ENCODE assay signal across 19 cellular contexts in the genomic region with DNA sequence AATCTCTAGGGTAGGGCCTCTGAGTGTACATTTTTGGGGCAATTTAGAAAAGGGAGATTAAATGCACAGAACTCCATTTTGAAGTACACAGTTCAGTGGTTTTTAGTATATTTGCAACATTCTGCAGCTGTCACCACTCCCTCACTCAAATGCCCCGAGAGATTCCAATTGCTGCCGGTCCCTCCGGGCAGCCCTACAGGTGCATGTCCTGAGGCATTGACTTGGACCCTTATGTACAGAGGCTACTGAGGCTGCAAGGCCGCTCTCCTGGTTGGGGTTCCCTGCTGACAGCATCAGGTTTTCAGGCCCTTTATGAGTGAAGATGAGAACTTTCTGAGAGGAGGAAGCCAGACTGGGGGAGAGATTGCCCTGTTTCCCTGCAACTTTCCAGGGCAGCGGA. TPM values are rescaled to one million over a fixed set of nuclear protein-coding genes. Genes with fewer than 3 reads are reported as not detected.
"Had no signal": no experiment of that assay in that cellular context is flagged by ENCODE, and none has a peak within 500 bp of the region (broad histone marks: within the 10 kb centered on the region; RNA-seq: fewer than 3 reads in every experiment).

No MANE protein-coding gene starts in this region.

- ATAC-seq: activated CD4-positive, alpha-beta T cell treated with anti-CD3 and anti-CD28 coated beads for 36 hours; activated CD8-positive, alpha-beta memory T cell treated with anti-CD3 and anti-CD28 coated beads, Interleukin-2, amount 10 ng/mL, durations not matched to agents 7 days and 5 days; activated T-helper 17 cell treated with anti-CD3 and anti-CD28 coated beads, Interleukin-2, amount 50 U/mL, for 72 hours; gastroesophageal sphincter; naive thymus-derived CD4-positive, alpha-beta T cell; stimulated activated naive CD8-positive, alpha-beta T cell treated with anti-CD3 and anti-CD28 coated beads, Interleukin-15, Interleukin-2, amounts not matched to agents 100 U/mL and 50 U/mL, for 24 hours had no signal

- H3K36me3 ChIP-seq: gastroesophageal sphincter, left ventricle myocardium inferior, suprapubic skin had no signal

- DNase-seq: activated CD4-positive, alpha-beta memory T cell treated with anti-CD3 and anti-CD28 coated beads for 36 hours; activated CD4-positive, alpha-beta T cell treated with anti-CD3 and anti-CD28 coated beads for 36 hours; activated CD8-positive, alpha-beta memory T cell treated with anti-CD3 and anti-CD28 coated beads, Interleukin-2, amount 10 ng/mL, durations not matched to agents 7 days and 5 days; activated naive CD4-positive, alpha-beta T cell; activated naive CD8-positive, alpha-beta T cell treated with anti-CD3 and anti-CD28 coated beads, Interleukin-2, amount 10 ng/mL, durations not matched to agents 7 days and 5 days; left ventricle myocardium inferior; mucosa of descending colon; naive thymus-derived CD4-positive, alpha-beta T cell; stimulated activated CD8-positive, alpha-beta memory T cell treated with anti-CD3 and anti-CD28 coated beads, Interleukin-4, amount 100 ng/mL, for 48 hours; stimulated activated naive CD8-positive, alpha-beta T cell treated with anti-CD3 and anti-CD28 coated beads, Interleukin-15, Interleukin-2, amounts not matched to agents 100 U/mL and 50 U/mL, for 24 hours; T-helper 2 cell had no signal

- H3K4me3 ChIP-seq: gastroesophageal sphincter, heart left ventricle, left ventricle myocardium inferior, mucosa of descending colon, SJSA1, suprapubic skin had no signal

- H3K4me3 Mint-ChIP-seq: activated CD4-positive, alpha-beta memory T cell treated with anti-CD3 and anti-CD28 coated beads for 36 hours; activated CD4-positive, alpha-beta T cell treated with anti-CD3 and anti-CD28 coated beads for 36 hours; activated CD8-positive, alpha-beta memory T cell treated with anti-CD3 and anti-CD28 coated beads, Interleukin-2, amount 10 ng/mL, durations not matched to agents 7 days and 5 days; activated naive CD8-positive, alpha-beta T cell treated with anti-CD3 and anti-CD28 coated beads, Interleukin-2, amount 10 ng/mL, durations not matched to agents 7 days and 5 days; activated T-helper 17 cell treated with anti-CD3 and anti-CD28 coated beads, Interleukin-2, amount 50 U/mL, for 72 hours; brain; central memory CD8-positive, alpha-beta T cell; naive thymus-derived CD4-positive, alpha-beta T cell; type B pancreatic cell had no signal

- H3K27me3 ChIP-seq: gastroesophageal sphincter, heart left ventricle, SJSA1, suprapubic skin had no signal

- H3K27ac Mint-ChIP-seq: activated CD4-positive, alpha-beta memory T cell treated with anti-CD3 and anti-CD28 coated beads for 36 hours; activated CD4-positive, alpha-beta T cell treated with anti-CD3 and anti-CD28 coated beads for 36 hours; activated CD8-positive, alpha-beta memory T cell treated with anti-CD3 and anti-CD28 coated beads, Interleukin-2, amount 10 ng/mL, durations not matched to agents 7 days and 5 days; activated naive CD8-positive, alpha-beta T cell treated with anti-CD3 and anti-CD28 coated beads, Interleukin-2, amount 10 ng/mL, durations not matched to agents 7 days and 5 days; activated T-helper 17 cell treated with anti-CD3 and anti-CD28 coated beads, Interleukin-2, amount 50 U/mL, for 72 hours; type B pancreatic cell had no signal

- H3K36me3 Mint-ChIP-seq: activated CD4-positive, alpha-beta memory T cell treated with anti-CD3 and anti-CD28 coated beads for 36 hours; activated CD8-positive, alpha-beta memory T cell treated with anti-CD3 and anti-CD28 coated beads, Interleukin-2, amount 10 ng/mL, durations not matched to agents 7 days and 5 days; activated naive CD8-positive, alpha-beta T cell treated with anti-CD3 and anti-CD28 coated beads, Interleukin-2, amount 10 ng/mL, durations not matched to agents 7 days and 5 days; brain; naive thymus-derived CD4-positive, alpha-beta T cell had no signal

- H3K27me3 Mint-ChIP-seq: activated CD4-positive, alpha-beta memory T cell treated with anti-CD3 and anti-CD28 coated beads for 36 hours; activated CD4-positive, alpha-beta T cell treated with anti-CD3 and anti-CD28 coated beads for 36 hours; activated naive CD8-positive, alpha-beta T cell treated with anti-CD3 and anti-CD28 coated beads, Interleukin-2, amount 10 ng/mL, durations not matched to agents 7 days and 5 days; brain; type B pancreatic cell had no signal

- H3K9me3 ChIP-seq: gastroesophageal sphincter, heart left ventricle, left ventricle myocardium inferior, mucosa of descending colon, SJSA1, suprapubic skin had no signal

- H3K4me1 Mint-ChIP-seq: activated CD4-positive, alpha-beta T cell treated with anti-CD3 and anti-CD28 coated beads for 36 hours; activated CD8-positive, alpha-beta memory T cell treated with anti-CD3 and anti-CD28 coated beads, Interleukin-2, amount 10 ng/mL, durations not matched to agents 7 days and 5 days; activated naive CD8-positive, alpha-beta T cell treated with anti-CD3 and anti-CD28 coated beads, Interleukin-2, amount 10 ng/mL, durations not matched to agents 7 days and 5 days; activated T-helper 17 cell treated with anti-CD3 and anti-CD28 coated beads, Interleukin-2, amount 50 U/mL, for 72 hours; central memory CD8-positive, alpha-beta T cell had no signal

- H3K27ac ChIP-seq: gastroesophageal sphincter, left ventricle myocardium inferior, SJSA1, suprapubic skin had no signal

- H3K9me3 Mint-ChIP-seq: activated CD4-positive, alpha-beta memory T cell treated with anti-CD3 and anti-CD28 coated beads for 36 hours; activated naive CD8-positive, alpha-beta T cell treated with anti-CD3 and anti-CD28 coated beads, Interleukin-2, amount 10 ng/mL, durations not matched to agents 7 days and 5 days; activated T-helper 17 cell treated with anti-CD3 and anti-CD28 coated beads, Interleukin-2, amount 50 U/mL, for 72 hours; brain; central memory CD8-positive, alpha-beta T cell; naive thymus-derived CD4-positive, alpha-beta T cell; type B pancreatic cell had no signal

RNA-seq across cellular contexts. Expression of a gene that starts 39.6 kb away (rescaled TPM):
- polyA plus RNA-seq: naive thymus-derived CD4-positive, alpha-beta T cell had no signal
